13 cellular contexts compared by ENCODE assay signal in genomic region chr9:2414465-2414864, GRCh38.
"Had no signal": no experiment of that assay in that cellular context is flagged by ENCODE, and none has a peak within 500 bp of the region (broad histone marks: within the 10 kb centered on the region; RNA-seq: fewer than 3 reads in every experiment).

No MANE protein-coding gene starts in this region.

- H3K36me3 ChIP-seq: tibial nerve had no signal

- DNase-seq: activated CD4-positive, alpha-beta memory T cell treated with anti-CD3 and anti-CD28 coated beads, Interleukin-2, amount 10 ng/mL, durations not matched to agents 7 days and 5 days; activated CD4-positive, alpha-beta T cell treated with anti-CD3 and anti-CD28 coated beads for 36 hours; activated gamma-delta T cell; activated naive CD8-positive, alpha-beta T cell treated with anti-CD3 and anti-CD28 coated beads, Interleukin-2, amount 10 ng/mL, durations not matched to agents 7 days and 5 days; activated T-cell treated with anti-CD3 and anti-CD28 coated beads, Interleukin-2, amount 50 U/mL, for 48 hours; aorta; dermis blood vessel endothelial cell; nephron progenitor cell; retina; T-cell; T1000 had no signal

- H3K27ac ChIP-seq: VCaP had no signal

- H3K4me3 Mint-ChIP-seq: activated CD4-positive, alpha-beta memory T cell treated with anti-CD3 and anti-CD28 coated beads, Interleukin-2, amount 10 ng/mL, durations not matched to agents 7 days and 5 days; activated CD4-positive, alpha-beta T cell treated with anti-CD3 and anti-CD28 coated beads for 36 hours; activated naive CD8-positive, alpha-beta T cell treated with anti-CD3 and anti-CD28 coated beads, Interleukin-2, amount 10 ng/mL, durations not matched to agents 7 days and 5 days; nephron progenitor cell; T-cell had no signal

- H3K36me3 Mint-ChIP-seq: activated naive CD8-positive, alpha-beta T cell treated with anti-CD3 and anti-CD28 coated beads, Interleukin-2, amount 10 ng/mL, durations not matched to agents 7 days and 5 days; T-cell had no signal

- H3K9me3 ChIP-seq: tibial nerve had no signal

- H3K27me3 Mint-ChIP-seq: activated CD4-positive, alpha-beta memory T cell treated with anti-CD3 and anti-CD28 coated beads, Interleukin-2, amount 10 ng/mL, durations not matched to agents 7 days and 5 days had no signal

- H3K4me1 Mint-ChIP-seq: activated CD4-positive, alpha-beta memory T cell treated with anti-CD3 and anti-CD28 coated beads, Interleukin-2, amount 10 ng/mL, durations not matched to agents 7 days and 5 days; activated CD4-positive, alpha-beta T cell treated with anti-CD3 and anti-CD28 coated beads for 36 hours; activated naive CD8-positive, alpha-beta T cell treated with anti-CD3 and anti-CD28 coated beads, Interleukin-2, amount 10 ng/mL, durations not matched to agents 7 days and 5 days; T-cell had no signal

- ATAC-seq: activated CD4-positive, alpha-beta T cell treated with anti-CD3 and anti-CD28 coated beads for 36 hours; T-cell had no signal

- H3K4me3 ChIP-seq: tibial nerve had no signal

- H3K9me3 Mint-ChIP-seq: activated CD4-positive, alpha-beta memory T cell treated with anti-CD3 and anti-CD28 coated beads, Interleukin-2, amount 10 ng/mL, durations not matched to agents 7 days and 5 days; activated naive CD8-positive, alpha-beta T cell treated with anti-CD3 and anti-CD28 coated beads, Interleukin-2, amount 10 ng/mL, durations not matched to agents 7 days and 5 days; nephron progenitor cell; T-cell had no signal

- H3K27me3 ChIP-seq: tibial nerve had no signal

- H3K27ac Mint-ChIP-seq: activated CD4-positive, alpha-beta memory T cell treated with anti-CD3 and anti-CD28 coated beads, Interleukin-2, amount 10 ng/mL, durations not matched to agents 7 days and 5 days; activated CD4-positive, alpha-beta T cell treated with anti-CD3 and anti-CD28 coated beads for 36 hours; activated naive CD8-positive, alpha-beta T cell treated with anti-CD3 and anti-CD28 coated beads, Interleukin-2, amount 10 ng/mL, durations not matched to agents 7 days and 5 days; nephron progenitor cell; T-cell had no signal
